ENCODE assay signal across 1 cellular context in the genomic region with DNA sequence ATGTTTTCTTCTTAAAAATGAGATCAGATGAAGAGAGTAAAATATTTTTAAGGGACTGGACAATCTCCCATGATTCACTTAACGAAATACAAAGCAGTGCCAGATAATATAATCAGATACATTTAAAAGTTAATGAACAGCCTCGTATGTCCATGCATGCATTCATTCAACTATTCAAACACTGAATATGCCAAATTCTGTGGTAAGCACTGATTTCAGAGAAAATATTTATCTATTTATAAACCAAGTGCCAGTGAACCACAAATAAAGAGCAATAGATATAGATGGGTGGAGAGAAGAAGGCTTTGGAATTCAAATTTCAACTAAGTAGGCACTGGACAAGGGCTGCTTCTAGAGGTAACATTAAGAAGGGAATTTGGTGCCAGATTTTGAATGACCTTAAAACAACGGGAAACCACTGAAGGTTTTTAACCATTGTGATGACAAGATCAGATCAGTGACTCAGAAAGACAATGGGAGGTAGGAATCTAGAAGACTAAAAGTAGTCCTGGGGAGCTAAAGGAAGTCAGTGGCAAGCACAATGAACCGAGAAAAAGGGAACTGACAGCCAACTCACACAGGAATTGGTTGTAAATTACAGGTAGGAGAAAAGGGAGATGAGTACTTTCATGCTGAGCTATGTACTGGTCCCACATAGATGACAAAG.
TF ChIP-seq lines count a peak whose summit lies in the region.

No MANE protein-coding gene starts in this region.

TF ChIP-seq in WTC11, 78 proteins besides CTCF, POLR2A, EP300 and RAD21 (continued from another document):
- TF ChIP-seq, protein P1, sequence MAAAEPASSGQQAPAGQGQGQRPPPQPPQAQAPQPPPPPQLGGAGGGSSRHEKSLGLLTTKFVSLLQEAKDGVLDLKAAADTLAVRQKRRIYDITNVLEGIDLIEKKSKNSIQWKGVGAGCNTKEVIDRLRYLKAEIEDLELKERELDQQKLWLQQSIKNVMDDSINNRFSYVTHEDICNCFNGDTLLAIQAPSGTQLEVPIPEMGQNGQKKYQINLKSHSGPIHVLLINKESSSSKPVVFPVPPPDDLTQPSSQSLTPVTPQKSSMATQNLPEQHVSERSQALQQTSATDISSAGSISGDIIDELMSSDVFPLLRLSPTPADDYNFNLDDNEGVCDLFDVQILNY (CRISPR knock-in tag; IDR thresholded peaks at IDR 0.05), result no peak
- TF ChIP-seq, protein P2, sequence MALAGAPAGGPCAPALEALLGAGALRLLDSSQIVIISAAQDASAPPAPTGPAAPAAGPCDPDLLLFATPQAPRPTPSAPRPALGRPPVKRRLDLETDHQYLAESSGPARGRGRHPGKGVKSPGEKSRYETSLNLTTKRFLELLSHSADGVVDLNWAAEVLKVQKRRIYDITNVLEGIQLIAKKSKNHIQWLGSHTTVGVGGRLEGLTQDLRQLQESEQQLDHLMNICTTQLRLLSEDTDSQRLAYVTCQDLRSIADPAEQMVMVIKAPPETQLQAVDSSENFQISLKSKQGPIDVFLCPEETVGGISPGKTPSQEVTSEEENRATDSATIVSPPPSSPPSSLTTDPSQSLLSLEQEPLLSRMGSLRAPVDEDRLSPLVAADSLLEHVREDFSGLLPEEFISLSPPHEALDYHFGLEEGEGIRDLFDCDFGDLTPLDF (CRISPR knock-in tag; IDR thresholded peaks at IDR 0.05), result no peak
- no peak for TF ChIP-seq NFYB (CRISPR knock-in tag; conservative IDR thresholded peaks at IDR 0.05; ENCODE audit: low read depth)
- TF ChIP-seq JUN (CRISPR knock-in tag; IDR thresholded peaks at IDR 0.05), result no peak
- no peak for TF ChIP-seq GTF2I (CRISPR knock-in tag; conservative IDR thresholded peaks at IDR 0.05)
- TF ChIP-seq, protein P3, sequence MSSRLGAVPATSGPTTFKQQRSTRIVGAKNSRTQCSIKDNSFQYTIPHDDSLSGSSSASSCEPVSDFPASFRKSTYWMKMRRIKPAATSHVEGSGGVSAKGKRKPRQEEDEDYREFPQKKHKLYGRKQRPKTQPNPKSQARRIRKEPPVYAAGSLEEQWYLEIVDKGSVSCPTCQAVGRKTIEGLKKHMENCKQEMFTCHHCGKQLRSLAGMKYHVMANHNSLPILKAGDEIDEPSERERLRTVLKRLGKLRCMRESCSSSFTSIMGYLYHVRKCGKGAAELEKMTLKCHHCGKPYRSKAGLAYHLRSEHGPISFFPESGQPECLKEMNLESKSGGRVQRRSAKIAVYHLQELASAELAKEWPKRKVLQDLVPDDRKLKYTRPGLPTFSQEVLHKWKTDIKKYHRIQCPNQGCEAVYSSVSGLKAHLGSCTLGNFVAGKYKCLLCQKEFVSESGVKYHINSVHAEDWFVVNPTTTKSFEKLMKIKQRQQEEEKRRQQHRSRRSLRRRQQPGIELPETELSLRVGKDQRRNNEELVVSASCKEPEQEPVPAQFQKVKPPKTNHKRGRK (CRISPR knock-in tag; IDR thresholded peaks at IDR 0.05; ENCODE audit: borderline replicate concordance), result no peak
- TF ChIP-seq ZNF121 (CRISPR knock-in tag; IDR thresholded peaks at IDR 0.05), result no peak
- TF ChIP-seq ESRRA (CRISPR knock-in tag; IDR thresholded peaks at IDR 0.05; ENCODE audit: borderline replicate concordance), result no peak
